2 cellular contexts compared by ENCODE assay signal in the genomic region with DNA sequence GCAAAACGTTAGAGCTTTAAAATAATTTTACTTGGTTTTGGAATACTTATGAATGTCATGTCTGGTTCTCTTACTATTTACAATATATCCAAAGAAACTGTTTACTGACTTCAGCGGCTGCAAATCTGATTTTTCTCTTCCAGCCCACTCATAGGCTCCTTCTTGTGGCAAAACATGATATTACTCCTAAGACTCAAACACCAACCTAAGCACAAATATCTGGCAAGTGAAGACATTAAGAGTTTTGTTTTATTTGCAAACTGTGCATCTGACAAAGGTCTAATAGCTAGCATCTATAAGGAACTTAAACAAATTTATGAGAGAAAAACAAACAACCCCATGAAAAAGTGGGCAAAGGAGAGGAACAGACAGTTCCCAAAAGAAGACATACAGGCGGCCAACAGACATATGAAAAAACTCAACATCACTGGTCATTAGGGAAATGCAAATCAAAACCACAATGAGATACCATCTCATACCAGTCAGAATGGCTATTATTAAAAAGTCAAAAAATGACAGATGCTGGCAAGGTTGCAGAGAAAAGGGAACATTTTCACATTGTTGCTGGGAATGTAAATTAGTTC.
TF ChIP-seq lines count a peak whose summit lies in the region.

No MANE protein-coding gene starts in this region.

TF ChIP-seq in IMR-90, 13 proteins besides CTCF, POLR2A, EP300 and RAD21:
- no peak for TF ChIP-seq BHLHE40 (IDR thresholded peaks at IDR 0.05; ENCODE audit: low read depth, low read length)
- peak; percentile 36; the same call in 1 of the 2 replicates for TF ChIP-seq SMC3 (IDR thresholded peaks at IDR 0.05; ENCODE audit: low read depth, low read length)
- TF ChIP-seq FOS (IDR thresholded peaks at IDR 0.05; ENCODE audit: low read depth, low read length) = no peak
- no peak for TF ChIP-seq CHD1 (IDR thresholded peaks at IDR 0.05; ENCODE audit: low read depth, low read length)
- no peak for TF ChIP-seq MAFK (IDR thresholded peaks at IDR 0.05; ENCODE audit: low read depth, low read length)
- TF ChIP-seq RFX5 (IDR thresholded peaks at IDR 0.05; ENCODE audit: low read depth, low read length) = no peak

TF ChIP-seq in HepG2, 621 proteins besides CTCF, POLR2A, EP300 and RAD21:
- TF ChIP-seq STAG1 (CRISPR knock-in tag; IDR thresholded peaks at IDR 0.05) = peak; percentile 51
- peak; percentile 68 for TF ChIP-seq SMC3 (IDR thresholded peaks at IDR 0.05; ENCODE audit: low read length)
- no peak for TF ChIP-seq ZSCAN31 (CRISPR knock-in tag; IDR thresholded peaks at IDR 0.05; ENCODE audit: low read depth)
